ENCODE assay signal across 11 cellular contexts in the genomic region with DNA sequence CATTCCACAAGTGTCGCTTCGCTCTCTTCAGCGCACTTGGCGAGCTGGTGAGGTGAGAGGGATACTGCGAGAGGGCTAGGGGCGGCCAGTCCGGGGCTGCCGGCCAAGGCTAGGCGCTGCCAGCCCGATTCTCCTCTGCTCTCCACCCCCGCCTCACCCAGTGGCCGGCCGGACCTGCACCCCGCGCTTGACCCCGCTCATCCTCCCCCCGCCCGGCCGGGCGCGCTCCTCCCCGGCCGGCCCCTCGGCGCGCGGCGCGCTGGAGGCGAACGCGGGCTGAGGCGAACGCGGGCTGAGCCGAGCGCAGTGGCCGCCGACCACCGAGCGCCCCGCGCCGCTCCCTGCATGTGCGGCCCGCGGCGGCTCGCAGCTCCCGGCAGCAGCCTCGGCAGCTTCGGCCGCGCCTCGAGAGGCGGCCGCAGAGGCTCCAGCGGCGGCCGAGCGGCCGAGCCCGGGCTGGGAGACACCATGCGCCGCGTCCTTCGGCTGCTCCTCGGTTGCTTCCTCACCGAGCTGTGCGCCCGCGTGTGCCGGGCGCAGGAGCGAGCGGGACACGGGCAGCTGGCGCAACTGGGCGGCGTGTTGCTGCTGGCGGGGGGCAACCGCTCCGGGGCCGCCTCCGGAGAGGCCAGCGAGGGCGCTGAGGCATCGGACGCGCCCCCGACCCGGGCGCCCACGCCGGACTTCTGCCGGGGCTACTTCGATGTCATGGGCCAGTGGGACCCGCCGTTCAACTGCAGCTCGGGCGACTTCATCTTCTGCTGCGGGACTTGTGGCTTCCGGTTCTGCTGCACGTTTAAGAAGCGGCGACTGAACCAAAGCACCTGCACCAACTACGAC. TPM values are rescaled to one million over a fixed set of nuclear protein-coding genes. Genes with fewer than 3 reads are reported as not detected.
A peak's percentile ranks its signal among the peaks of the same experiment; 100 is the strongest.
DNase-seq lines count a peak whose midpoint lies in the region; ATAC-seq and TF ChIP-seq lines count a peak whose summit lies in the region.
"Had no signal": no experiment of that assay in that cellular context is flagged by ENCODE, and none has a peak within 500 bp of the region (broad histone marks: within the 10 kb centered on the region; RNA-seq: fewer than 3 reads in every experiment).

A gene (plus strand): TSS at position 2 of the 840 bp plus-strand sequence.

- H3K27me3 ChIP-seq in SK-N-SH (ENCODE audit: insufficient read depth) (peaks cover 45% of the 10 kb centered on the region), iPS-18a (ENCODE audit: control insufficient read depth, insufficient read depth, low read length) (peaks cover 26% of the 10 kb centered on the region), smooth muscle cell (ENCODE audit: low read depth) (peaks cover 92% of the 10 kb centered on the region)

- no peak for TF ChIP-seq EP300 in SK-N-SH (IDR thresholded peaks at IDR 0.05; ENCODE audit: borderline replicate concordance in 1 of 2, low read depth in 1 of 2, low read length in 1 of 2)

- no peaks in the 10 kb centered on the region for H3K9me3 ChIP-seq in SK-N-SH
- H3K9me3 ChIP-seq in iPS-18a (ENCODE audit: control insufficient read depth, low read depth, low read length) = no peaks in the 10 kb centered on the region
- no peaks in the 10 kb centered on the region for H3K9me3 ChIP-seq in smooth muscle cell (replicated peaks; ENCODE audit: low read depth)
- H3K9me3 ChIP-seq: thyroid gland had no signal

- H3F3A ChIP-seq in SK-N-SH (replicated peaks; ENCODE audit: insufficient read depth) = no peaks in the 10 kb centered on the region
- H3F3A ChIP-seq in smooth muscle cell (ENCODE audit: low read depth) = no peaks in the 10 kb centered on the region

- TF ChIP-seq RAD21 in SK-N-SH (IDR thresholded peaks at IDR 0.05; ENCODE audit: low read length) = no peak

- H3K9ac ChIP-seq in SK-N-SH (no peak within 1 kb of the TSS), iPS-18a (ENCODE audit: low read length) (peak within 1 kb of the TSS; percentile 76), smooth muscle cell (ENCODE audit: low read depth) (no peak within 1 kb of the TSS)

- DNase-seq in NCI-H2196 (lab: John Stamatoyannopoulos, UW; ENCODE audit: unreplicated experiment) = peak; percentile 72
- DNase-seq in NCI-H2196 treated with DMSO at 0.1 percent for 48 hours (lab: John Stamatoyannopoulos, UW; ENCODE audit: unreplicated experiment) = no peak
- DNase-seq in SK-N-SH = peak; percentile 50
- no peak for DNase-seq in smooth muscle cell (lab: John Stamatoyannopoulos, UW; ENCODE audit: unreplicated experiment)
- no peak for DNase-seq in NCI-H1694 treated with DMSO at 0.1 percent for 48 hours (lab: John Stamatoyannopoulos, UW)
- DNase-seq in foreskin melanocyte = no peak

- H3K4me3 ChIP-seq in SK-N-SH (ENCODE audit: low read depth in 2 of 2, low read length in 1 of 2) (no peak within 1 kb of the TSS; a peak in 1 of 4 replicates), iPS-18a (ENCODE audit: low read length) (peak within 1 kb of the TSS; percentile 93), smooth muscle cell (peak within 1 kb of the TSS; percentile 45)
- H3K4me3 ChIP-seq: thyroid gland had no signal

- no peak for TF ChIP-seq CTCF in SK-N-SH (IDR thresholded peaks at IDR 0.05)
- TF ChIP-seq CTCF in smooth muscle cell (IDR thresholded peaks at IDR 0.05; ENCODE audit: borderline replicate concordance, insufficient read depth, poor library complexity, severe bottlenecking) = no peak

- H3K27ac ChIP-seq in SK-N-SH (ENCODE audit: low read depth in 2 of 2, low read length in 1 of 2) = no peak within 1 kb of the TSS
- no peak within 1 kb of the TSS for H3K27ac ChIP-seq in iPS-18a (ENCODE audit: low read length)
- H3K27ac ChIP-seq in smooth muscle cell (ENCODE audit: low read depth) = no peak within 1 kb of the TSS
- H3K27ac ChIP-seq: thyroid gland had no signal

- no peaks in the 10 kb centered on the region for H3K9me2 ChIP-seq in SK-N-SH

- H4K20me1 ChIP-seq in SK-N-SH (ENCODE audit: insufficient read depth) (no peaks in the 10 kb centered on the region), smooth muscle cell (ENCODE audit: low read depth) (no peaks in the 10 kb centered on the region)

- POLR2A ChIA-PET in SK-N-SH (lab: Yijun Ruan, JAX) = no interaction called here

- WGBS in SK-N-SH (ENCODE audit: low lambda C conversion rate) = 3% methylated on average over 21 of the region's 107 CpGs
- under 1% methylated on average over 79 of the region's 107 CpGs for WGBS in smooth muscle cell (ENCODE audit: low lambda C conversion rate)

- no peaks in the 10 kb centered on the region for H3K79me2 ChIP-seq in SK-N-SH (ENCODE audit: insufficient read depth)
- H3K79me2 ChIP-seq in smooth muscle cell (ENCODE audit: low read depth) = no peaks in the 10 kb centered on the region

- H3K4me2 ChIP-seq in SK-N-SH (peak within 1 kb of the TSS; percentile 41; the same call in 1 of the 2 replicates), smooth muscle cell (peak within 1 kb of the TSS; percentile 88)

- no peak within 1 kb of the TSS for H2AFZ ChIP-seq in SK-N-SH (ENCODE audit: low read depth)
- H2AFZ ChIP-seq in smooth muscle cell (ENCODE audit: low read depth) = no peak within 1 kb of the TSS

- ATAC-seq in GM21529 (IDR thresholded peaks at IDR 0.05; ENCODE audit: unreplicated experiment) = no peak

- CTCF ChIA-PET in SK-N-SH (lab: Yijun Ruan, JAX) = interaction anchor here (1.2 kb wide), 1 partner anchor 328 kb away, joined by 3 read pairs; no protein-coding TSS in a partner anchor

- H3K36me3 ChIP-seq in SK-N-SH (replicated peaks in 1 of 2; ENCODE audit: control insufficient read depth in 1 of 2, insufficient read depth in 2 of 2, low read length in 1 of 2) (no peaks in the 10 kb centered on the region), iPS-18a (ENCODE audit: control insufficient read depth, low read depth, low read length) (no peaks in the 10 kb centered on the region), smooth muscle cell (ENCODE audit: low read depth) (no peaks in the 10 kb centered on the region)
- H3K36me3 ChIP-seq: thyroid gland had no signal

- no peaks in the 10 kb centered on the region for H3K4me1 ChIP-seq in SK-N-SH (ENCODE audit: control insufficient read depth in 1 of 2, insufficient read depth in 2 of 2, low read depth in 1 of 2, low read length in 1 of 2)
- H3K4me1 ChIP-seq in iPS-18a (ENCODE audit: control insufficient read depth, low read depth, low read length) = peaks cover 19% of the 10 kb centered on the region
- H3K4me1 ChIP-seq in smooth muscle cell (ENCODE audit: low read depth) = peaks cover 9% of the 10 kb centered on the region

TF ChIP-seq in SK-N-SH, 30 proteins besides CTCF, POLR2A, EP300 and RAD21:
- TF ChIP-seq SMC3 (IDR thresholded peaks at IDR 0.05; ENCODE audit: low read depth, low read length) (no peak), YY1 (IDR thresholded peaks at IDR 0.05; ENCODE audit: low read depth) (no peak), FOXJ3 (CRISPR knock-in tag; IDR thresholded peaks at IDR 0.05) (no peak), FOXM1 (IDR thresholded peaks at IDR 0.05; ENCODE audit: low read depth) (no peak), RFX5 (IDR thresholded peaks at IDR 0.05; ENCODE audit: low read length) (no peak), NRF1 (IDR thresholded peaks at IDR 0.05; ENCODE audit: low read depth, low read length) (no peak), RCOR1 (IDR thresholded peaks at IDR 0.05; ENCODE audit: low read length) (no peak)

RNA-seq across cellular contexts. Expression of the gene that starts here (rescaled TPM):
- polyA plus RNA-seq in SK-N-SH (2012; rRNA removed) (0.02 TPM in 1 of 2 replicates, not detected in the other), smooth muscle cell (not detected in 2 replicates)
- under 0.01 and 0.01 TPM in 2 replicates for polyA plus RNA-seq in SK-N-SH (2012; cell fraction: cytosol; rRNA removed)
- 0.06 TPM in 1 of 2 replicates, not detected in the other for polyA plus RNA-seq in SK-N-SH (2012; cell fraction: nucleus; rRNA removed)
- 0.04 and 0.09 TPM in 2 replicates for total RNA-seq in smooth muscle cell
- total RNA-seq: activated CD8-positive, alpha-beta memory T cell treated with anti-CD3 and anti-CD28 coated beads for 36 hours; pulmonary artery endothelial cell had no signal

Comparison
In these comparisons a context has a peak if more than half of its experiments do, and no peak if none do; other contexts are left out.
1. Peak in DNase-seq and H3K4me2 ChIP-seq in SK-N-SH; RNA of the gene not detected or under 1 TPM.
2. H3K4me3 ChIP-seq: peak in iPS-18a (single experiment) and smooth muscle cell (single experiment); none in SK-N-SH (0 of 2).